In genomic region chr11:59815754-59816153, GRCh38 we compare ENCODE assay signal across 34 cellular contexts. TPM values are rescaled to one million over a fixed set of nuclear protein-coding genes. Genes with fewer than 3 reads are reported as not detected.
"Had no signal": no experiment of that assay in that cellular context is flagged by ENCODE, and none has a peak within 500 bp of the region (broad histone marks: within the 10 kb centered on the region; RNA-seq: fewer than 3 reads in every experiment).

No MANE protein-coding gene starts in this region.

- H3K9me3 ChIP-seq: left lung, stomach, suprapubic skin, tibial nerve had no signal

- H3K27ac ChIP-seq: left lung, stomach, suprapubic skin, tibial nerve, WERI-Rb-1 had no signal

- H3K27ac Mint-ChIP-seq: activated CD8-positive, alpha-beta T cell treated with anti-CD3 and anti-CD28 coated beads, Interleukin-2, amount 10 ng/mL, durations not matched to agents 7 days and 5 days; activated naive CD4-positive, alpha-beta T cell treated with anti-CD3 and anti-CD28 coated beads, Interleukin-2, amount 50 U/mL, for 72 hours; activated T-helper 17 cell treated with anti-CD3 and anti-CD28 coated beads, Interleukin-2, amount 50 U/mL, for 72 hours; brain; immature natural killer cell; stimulated activated memory B cell treated with anti-CD40 and anti-IgM and Interleukin-4, amounts not matched to agents 10 μg/mL and 1 μg/mL and 100 μg/mL, for 72 hours had no signal

- DNase-seq: activated CD4-positive, alpha-beta T cell treated with anti-CD3 and anti-CD28 coated beads for 1 hour; activated CD4-positive, alpha-beta T cell treated with anti-CD3 and anti-CD28 coated beads, Interleukin-2, amount 50 U/mL, for 1 hour; activated CD8-positive, alpha-beta T cell treated with anti-CD3 and anti-CD28 coated beads, Interleukin-2, amount 10 ng/mL, durations not matched to agents 7 days and 5 days; activated T-cell treated with anti-CD3 and anti-CD28 coated beads, Interleukin-2, amount 50 U/mL, for 1 hour; aorta; effector memory CD4-positive, alpha-beta T cell; foreskin melanocyte; glutamatergic neuron; hippocampal formation; immature natural killer cell; left lung; naive thymus-derived CD4-positive, alpha-beta T cell; posterior cingulate gyrus; stimulated activated CD4-positive, alpha-beta T cell treated with anti-CD3 and anti-CD28 coated beads, Interleukin-15, amount 100 ng/mL, for 24 hours; stomach; WERI-Rb-1 had no signal

- H3K36me3 ChIP-seq: left lung, stomach, suprapubic skin, tibial nerve, WERI-Rb-1 had no signal

- H3K4me1 Mint-ChIP-seq: activated T-helper 17 cell treated with anti-CD3 and anti-CD28 coated beads, Interleukin-2, amount 50 U/mL, for 72 hours had no signal

- H3K36me3 Mint-ChIP-seq: brain; immature natural killer cell; stimulated activated memory B cell treated with anti-CD40 and anti-IgM and Interleukin-4, amounts not matched to agents 10 μg/mL and 1 μg/mL and 100 μg/mL, for 72 hours had no signal

- H3K4me3 Mint-ChIP-seq: activated CD8-positive, alpha-beta T cell treated with anti-CD3 and anti-CD28 coated beads, Interleukin-2, amount 10 ng/mL, durations not matched to agents 7 days and 5 days; activated T-helper 17 cell treated with anti-CD3 and anti-CD28 coated beads, Interleukin-2, amount 50 U/mL, for 72 hours; brain; immature natural killer cell; naive thymus-derived CD4-positive, alpha-beta T cell; neural crest cell; stimulated activated memory B cell treated with anti-CD40 and anti-IgM and Interleukin-4, amounts not matched to agents 10 μg/mL and 1 μg/mL and 100 μg/mL, for 72 hours had no signal

- H3K4me2 ChIP-seq: smooth muscle cell had no signal

- H3K9me3 Mint-ChIP-seq: activated T-helper 17 cell treated with anti-CD3 and anti-CD28 coated beads, Interleukin-2, amount 50 U/mL, for 72 hours; brain; immature natural killer cell had no signal

- H3K27me3 Mint-ChIP-seq: activated T-helper 17 cell treated with anti-CD3 and anti-CD28 coated beads, Interleukin-2, amount 50 U/mL, for 72 hours had no signal

- ATAC-seq: activated CD8-positive, alpha-beta T cell treated with anti-CD3 and anti-CD28 coated beads, Interleukin-2, amount 10 ng/mL, durations not matched to agents 7 days and 5 days; activated naive CD4-positive, alpha-beta T cell treated with anti-CD3 and anti-CD28 coated beads, Interleukin-2, amount 50 U/mL, for 72 hours; activated T-helper 17 cell treated with anti-CD3 and anti-CD28 coated beads, Interleukin-2, amount 50 U/mL, for 72 hours; esophagus mucosa; left lung; naive thymus-derived CD4-positive, alpha-beta T cell; sciatic nerve; stimulated activated memory B cell treated with anti-CD40 and anti-IgM and Interleukin-4, amounts not matched to agents 10 μg/mL and 1 μg/mL and 100 μg/mL, for 72 hours had no signal

- H3K27me3 ChIP-seq: left lung, suprapubic skin had no signal

- H3K4me3 ChIP-seq: left lung, lung, smooth muscle cell, stomach, suprapubic skin, tibial nerve had no signal

RNA-seq across cellular contexts. Expression of gene CBLIF, which starts 29.5 kb away (rescaled TPM):
- total RNA-seq: activated CD8-positive, alpha-beta T cell treated with anti-CD3 and anti-CD28 coated beads, Interleukin-2, amount 10 ng/mL, durations not matched to agents 7 days and 5 days; activated naive CD4-positive, alpha-beta T cell treated with anti-CD3 and anti-CD28 coated beads, Interleukin-2, amount 50 U/mL, for 72 hours; activated T-helper 17 cell treated with anti-CD3 and anti-CD28 coated beads, Interleukin-2, amount 50 U/mL, for 72 hours; aorta; cardiac septum; dermis microvascular lymphatic vessel endothelial cell; endothelial cell of umbilical vein; esophagus mucosa; kidney epithelial cell; left lung; lung; naive thymus-derived CD4-positive, alpha-beta T cell; neural crest cell; omental fat pad; renal cortical epithelial cell; sciatic nerve; smooth muscle cell; suprapubic skin; tibial nerve; urinary bladder had no signal
- polyA plus RNA-seq: endothelial cell of umbilical vein; immature natural killer cell; lung; naive thymus-derived CD4-positive, alpha-beta T cell; smooth muscle cell; urinary bladder had no signal

RNA-seq across cellular contexts. Expression of gene TCN1, which starts 50.5 kb away (rescaled TPM):
- total RNA-seq: activated CD8-positive, alpha-beta T cell treated with anti-CD3 and anti-CD28 coated beads, Interleukin-2, amount 10 ng/mL, durations not matched to agents 7 days and 5 days; activated naive CD4-positive, alpha-beta T cell treated with anti-CD3 and anti-CD28 coated beads, Interleukin-2, amount 50 U/mL, for 72 hours; activated T-helper 17 cell treated with anti-CD3 and anti-CD28 coated beads, Interleukin-2, amount 50 U/mL, for 72 hours; aorta; cardiac septum; dermis microvascular lymphatic vessel endothelial cell; endothelial cell of umbilical vein; neural crest cell; omental fat pad; tibial nerve; urinary bladder had no signal
- polyA plus RNA-seq: aorta; endothelial cell of umbilical vein; immature natural killer cell; naive thymus-derived CD4-positive, alpha-beta T cell; smooth muscle cell had no signal
